ENCODE assay signal across 8 cellular contexts in genomic region chr4:6674500-6675149, GRCh38. TPM values are rescaled to one million over a fixed set of nuclear protein-coding genes. Genes with fewer than 3 reads are reported as not detected.
DNase-seq lines count a peak whose midpoint lies in the region; ATAC-seq and TF ChIP-seq lines count a peak whose summit lies in the region.

No MANE protein-coding gene starts in this region.

- H3K27ac ChIP-seq in dorsolateral prefrontal cortex (peak overlapping the region in 57 of 59 donors; percentile 28 to 98 (median 91)), substantia nigra (ENCODE audit: low read depth, low read length, poor library complexity, severe bottlenecking) (peak overlapping the region; percentile 69)

- H3K4me3 ChIP-seq in dorsolateral prefrontal cortex (peak overlapping the region; percentile 45 to 91 (median 79)), mononuclear cell (ENCODE audit: low read length) (peak overlapping the region; percentile 67)

- H3K9me3 ChIP-seq in mononuclear cell (ENCODE audit: low read depth, low read length) = no peaks in the 10 kb centered on the region

- intact Hi-C loops in dorsolateral prefrontal cortex (cut with DNase I) = loop anchor here (1.0 to 5.0 kb wide), 4 partner anchors 33 to 34 kb away; partner anchors contain the start of genes MRFAP1 (in 2 of the 2) and MRFAP1L1 (in 2 of the 2)

- no peaks in the 10 kb centered on the region for H3K27me3 ChIP-seq in dorsolateral prefrontal cortex
- H3K27me3 ChIP-seq in mononuclear cell (ENCODE audit: insufficient read depth, low read length) = no peaks in the 10 kb centered on the region

- DNase-seq in NCI-H1092 treated with DMSO at 0.1 percent for 48 hours (lab: John Stamatoyannopoulos, UW) (peak; percentile 38), NCI-H1092 (lab: John Stamatoyannopoulos, UW) (no peak), NCI-H146 treated with DMSO at 0.1 percent for 48 hours (lab: John Stamatoyannopoulos, UW; ENCODE audit: unreplicated experiment) (peak; percentile 60), dorsolateral prefrontal cortex (peak in 1 of 10 donors; percentile 28), substantia nigra (lab: John Stamatoyannopoulos, UW) (peak in 2 of 49 donors; percentile 23 to 37)
- DNase-seq in activated CD4-positive, alpha-beta T cell treated with anti-CD3 and anti-CD28 coated beads for 1 hour = peak; percentile 53

- peak; percentile 31 for ATAC-seq in HG02763 (IDR thresholded peaks at IDR 0.05; ENCODE audit: unreplicated experiment)

- peaks cover 36% of the 10 kb centered on the region for H3K4me1 ChIP-seq in mononuclear cell (ENCODE audit: insufficient read depth, low read length)

- peak in 4 of 56 donors; percentile 5 to 29 (median 10) for TF ChIP-seq CTCF in dorsolateral prefrontal cortex (IDR thresholded peaks at IDR 0.05 in 54 of 56, conservative IDR thresholded peaks at IDR 0.05 in 2 of 56; ENCODE audit: low read depth in 1 of 56, partially characterized antibody in 56 of 56)

RNA-seq across cellular contexts. Expression of gene S100P, which starts 19.1 kb away (rescaled TPM):
- total RNA-seq in dorsolateral prefrontal cortex (10 to 100 TPM in 1 of 120 experiments, 1 to 10 TPM in 41, under 1 TPM in 16, not detected in 62; 0.37 to 12.9 (median 1.8) TPM), mononuclear cell (0.31 TPM)

RNA-seq across cellular contexts. Expression of gene MRFAP1, which starts 34.1 kb away (rescaled TPM):
- 100 to 1,000 TPM; 242 to 474 (median 356) TPM for total RNA-seq in dorsolateral prefrontal cortex
- 77.9 TPM for total RNA-seq in mononuclear cell

RNA-seq across cellular contexts. Expression of gene MRFAP1L1, which starts 35.0 kb away (rescaled TPM):
- total RNA-seq in dorsolateral prefrontal cortex = 100 to 1,000 TPM in 7 of 120 experiments, 10 to 100 TPM in 113; 52.0 to 117 (median 80.0) TPM
- total RNA-seq in mononuclear cell = 42.8 TPM

RNA-seq across cellular contexts. Expression of gene BLOC1S4, which starts 41.3 kb away (rescaled TPM):
- 10 to 100 TPM in 38 of 120 experiments, 1 to 10 TPM in 82; 5.0 to 12.2 (median 9.0) TPM for total RNA-seq in dorsolateral prefrontal cortex
- total RNA-seq in mononuclear cell = 12.8 TPM
